In genomic region chr6:144534123-144534676, GRCh38 we compare ENCODE assay signal across 16 cellular contexts.
"Had no signal": no experiment of that assay in that cellular context is flagged by ENCODE, and none has a peak within 500 bp of the region (broad histone marks: within the 10 kb centered on the region; RNA-seq: fewer than 3 reads in every experiment).

No MANE protein-coding gene starts in this region.

- H3K27me3 ChIP-seq: breast epithelium, heart right ventricle, thyroid gland had no signal

- H3K4me3 ChIP-seq: breast epithelium, heart right ventricle, lung, prostate gland, thyroid gland had no signal

- DNase-seq: activated CD4-positive, alpha-beta T cell treated with anti-CD3 and anti-CD28 coated beads, Interleukin-2, amount 50 U/mL, for 4 hours; activated CD4-positive, CD25-positive, alpha-beta regulatory T cell treated with anti-CD3 and anti-CD28 coated beads, Interleukin-2, amount 50 U/mL, for 72 hours; activated effector memory CD4-positive, alpha-beta T cell treated with Interleukin-2 at 50 U/mL for 16 hours; activated T-cell treated with anti-CD3 and anti-CD28 coated beads, Interleukin-2, amount 50 U/mL, for 1 hour; anterior cingulate cortex; endodermal cell; foreskin melanocyte; heart right ventricle; naive thymus-derived CD8-positive, alpha-beta T cell; nucleus accumbens; stimulated activated CD4-positive, alpha-beta T cell treated with anti-CD3 and anti-CD28 coated beads, Interleukin-4, amount 100 ng/mL, for 24 hours; thyroid gland had no signal

- ATAC-seq: naive thymus-derived CD8-positive, alpha-beta T cell had no signal

- H3K27ac ChIP-seq: heart right ventricle, prostate gland, thyroid gland had no signal

- H3K36me3 ChIP-seq: prostate gland had no signal

- H3K9me3 ChIP-seq: breast epithelium, heart right ventricle, prostate gland, thyroid gland had no signal

- FAIRE-seq: urothelium cell line had no signal

- H3K4me1 ChIP-seq: breast epithelium, prostate gland, thyroid gland had no signal
